8 cellular contexts compared by ENCODE assay signal in genomic region chr14:52790011-52790755, GRCh38. TPM values are rescaled to one million over a fixed set of nuclear protein-coding genes. Genes with fewer than 3 reads are reported as not detected.
DNase-seq lines count a peak whose midpoint lies in the region; ATAC-seq and TF ChIP-seq lines count a peak whose summit lies in the region.

No MANE protein-coding gene starts in this region.

- peak overlapping the region; percentile 67 to 98 (median 91) for H3K27ac Mint-ChIP-seq in nephron

- peaks cover 59% of the 10 kb centered on the region for H3K79me2 ChIP-seq in DND-41 (ENCODE audit: insufficient read depth, low read length)

- no peaks in the 10 kb centered on the region; the same call in 1 of the 2 replicates for H3K36me3 ChIP-seq in DND-41 (ENCODE audit: insufficient read depth, low read length)

- no peaks in the 10 kb centered on the region for H3K9me3 Mint-ChIP-seq in nephron

- H3K27me3 Mint-ChIP-seq in nephron (ENCODE audit: low read depth), result no peaks in the 10 kb centered on the region

- H3K27me3 ChIP-seq in DND-41 (ENCODE audit: insufficient read depth, low read length, poor library complexity), result no peaks in the 10 kb centered on the region

- peak overlapping the region; percentile 98 for H2AFZ ChIP-seq in DND-41 (ENCODE audit: low read depth, low read length)

- H3K27ac ChIP-seq in DND-41 (ENCODE audit: low read length), result peak overlapping the region; percentile 85

- H3K4me3 Mint-ChIP-seq in nephron, result peak overlapping the region; percentile 90 to 93 (median 90)

- H3K4me3 ChIP-seq in DND-41 (ENCODE audit: low read depth in 1 of 2, low read length in 2 of 2), result peak overlapping the region; percentile 88 to 99

- H3K36me3 Mint-ChIP-seq in nephron (ENCODE audit: low read depth), result no peaks in the 10 kb centered on the region

- peaks cover 30% of the 10 kb centered on the region for H3K4me1 Mint-ChIP-seq in nephron

- peaks cover 49% of the 10 kb centered on the region for H3K4me1 ChIP-seq in DND-41 (ENCODE audit: insufficient read depth, low read length)

- no peaks in the 10 kb centered on the region for H4K20me1 ChIP-seq in DND-41 (ENCODE audit: insufficient read depth, low read length)

- no peaks in the 10 kb centered on the region for H3K9me3 ChIP-seq in DND-41 (ENCODE audit: insufficient read depth, low read length, severe bottlenecking)

- no peak for ATAC-seq in DND-41 (ENCODE audit: insufficient read depth, low read depth)
- no peak for ATAC-seq in left lobe of liver
- ATAC-seq in GM21737 (IDR thresholded peaks at IDR 0.05; ENCODE audit: unreplicated experiment), result no peak
- no peak for ATAC-seq in esophagus mucosa

- TF ChIP-seq CTCF in DND-41 (IDR thresholded peaks at IDR 0.05; ENCODE audit: borderline replicate concordance, extremely low read depth, low read length, poor library complexity, severe bottlenecking) (no peak), nephron (IDR thresholded peaks at IDR 0.05; ENCODE audit: unreplicated experiment in 3 of 3) (no peak)

- H3K4me2 ChIP-seq in DND-41 (ENCODE audit: insufficient read depth, low read length), result peak overlapping the region; percentile 91

- H3K9ac ChIP-seq in DND-41 (ENCODE audit: low read depth, low read length), result peak overlapping the region; percentile 89

- DNase-seq in DND-41 (no peak), LoVo (ENCODE audit: low spot score) (peak; percentile 13), dermis blood vessel endothelial cell (peak; percentile 25), left lobe of liver (ENCODE audit: low spot score) (no peak), HK-2 (ENCODE audit: unreplicated experiment) (no peak)

RNA-seq across cellular contexts. Expression of gene GNPNAT1, which starts 1.2 kb away (rescaled TPM):
- total RNA-seq in dermis blood vessel endothelial cell, result 23.8 and 33.8 TPM in 2 replicates
- 36.7 TPM for total RNA-seq in left lobe of liver
- 18.2 TPM for total RNA-seq in esophagus mucosa

Comparison
In these comparisons a context has a peak if more than half of its experiments do, and no peak if none do; other contexts are left out.
1. DNase-seq: peak in LoVo (single experiment) and dermis blood vessel endothelial cell (single experiment); none in DND-41 (single experiment), left lobe of liver (single experiment) and HK-2 (single experiment).